In genomic region chr6:154219250-154219649, GRCh38 we compare ENCODE assay signal across 1 cellular context.
TF ChIP-seq lines count a peak whose summit lies in the region.

No MANE protein-coding gene starts in this region.

TF ChIP-seq in H1, 55 proteins besides CTCF, POLR2A, EP300 and RAD21:
- TF ChIP-seq CBX8 (IDR thresholded peaks at IDR 0.05; ENCODE audit: borderline replicate concordance, low read depth, low read length), result no peak
- TF ChIP-seq RXRA (IDR thresholded peaks at IDR 0.05; ENCODE audit: insufficient read depth, low read depth, low read length), result no peak
- no peak for TF ChIP-seq TAF1 (IDR thresholded peaks at IDR 0.05; ENCODE audit: low read depth, low read length)
- TF ChIP-seq PHF8 (conservative IDR thresholded peaks at IDR 0.05; ENCODE audit: low read depth, low read length), result no peak
- TF ChIP-seq SRF (IDR thresholded peaks at IDR 0.05; ENCODE audit: low read depth, low read length), result no peak
- TF ChIP-seq ZNF274 (IDR thresholded peaks at IDR 0.05; ENCODE audit: borderline replicate concordance, extremely low read depth, low read length), result no peak
- no peak for TF ChIP-seq ASH2L (IDR thresholded peaks at IDR 0.05; ENCODE audit: low read length)
- no peak for TF ChIP-seq SAP30 (IDR thresholded peaks at IDR 0.05; ENCODE audit: insufficient read depth, insufficient replicate concordance, low read length)
- TF ChIP-seq BCL11A (IDR thresholded peaks at IDR 0.05; ENCODE audit: low read depth in 2 of 2, low read length in 2 of 2), result no peak
- TF ChIP-seq RFX5 (IDR thresholded peaks at IDR 0.05; ENCODE audit: borderline replicate concordance, low read depth, low read length), result no peak
- TF ChIP-seq KDM5A (IDR thresholded peaks at IDR 0.05; ENCODE audit: low read length), result no peak
TF ChIP-seq in H1: peak in this region for 0.
